1 cellular context compared by ENCODE assay signal in genomic region chr18:55500316-55501086, GRCh38.
TF ChIP-seq lines count a peak whose summit lies in the region.

No MANE protein-coding gene starts in this region.

TF ChIP-seq in HepG2, 621 proteins besides CTCF, POLR2A, EP300 and RAD21 (continued from another document):
- TF ChIP-seq ZNF639 (CRISPR knock-in tag; conservative IDR thresholded peaks at IDR 0.05) (no peak), EHMT2 (IDR thresholded peaks at IDR 0.05; ENCODE audit: borderline replicate concordance, low read depth, low read length) (no peak), MTA3 (CRISPR knock-in tag; IDR thresholded peaks at IDR 0.05) (no peak), POLR2G (IDR thresholded peaks at IDR 0.05; ENCODE audit: low read depth, low read length) (no peak)
